In the genomic region with DNA sequence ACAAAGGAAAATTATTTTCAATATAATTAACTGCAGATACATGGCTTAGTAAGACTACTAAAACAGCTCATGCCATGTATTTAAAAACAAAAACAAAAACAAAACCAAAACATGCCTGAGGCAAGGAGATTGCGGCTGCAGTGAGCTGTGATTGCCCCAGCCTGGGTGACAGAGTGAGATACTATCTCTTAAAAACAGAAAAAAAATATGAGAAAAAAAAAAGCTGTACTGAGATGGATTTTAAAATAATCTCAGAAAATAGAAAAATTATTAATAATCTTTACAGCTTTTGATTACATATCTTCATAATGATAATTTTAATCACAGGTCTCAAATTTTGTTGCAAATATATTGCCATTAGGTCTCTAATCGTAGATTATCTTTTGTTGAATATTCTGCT, we compare ENCODE assay signal across 1 cellular context.
TF ChIP-seq lines count a peak whose summit lies in the region.

No MANE protein-coding gene starts in this region.

TF ChIP-seq in IMR-90, 13 proteins besides CTCF, POLR2A, EP300 and RAD21 (continued from another document):
- TF ChIP-seq CHD1 (IDR thresholded peaks at IDR 0.05; ENCODE audit: low read depth, low read length): no peak
- TF ChIP-seq, protein P1, sequence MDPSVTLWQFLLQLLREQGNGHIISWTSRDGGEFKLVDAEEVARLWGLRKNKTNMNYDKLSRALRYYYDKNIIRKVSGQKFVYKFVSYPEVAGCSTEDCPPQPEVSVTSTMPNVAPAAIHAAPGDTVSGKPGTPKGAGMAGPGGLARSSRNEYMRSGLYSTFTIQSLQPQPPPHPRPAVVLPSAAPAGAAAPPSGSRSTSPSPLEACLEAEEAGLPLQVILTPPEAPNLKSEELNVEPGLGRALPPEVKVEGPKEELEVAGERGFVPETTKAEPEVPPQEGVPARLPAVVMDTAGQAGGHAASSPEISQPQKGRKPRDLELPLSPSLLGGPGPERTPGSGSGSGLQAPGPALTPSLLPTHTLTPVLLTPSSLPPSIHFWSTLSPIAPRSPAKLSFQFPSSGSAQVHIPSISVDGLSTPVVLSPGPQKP (IDR thresholded peaks at IDR 0.05; ENCODE audit: borderline replicate concordance, low read depth, low read length): no peak
- TF ChIP-seq RFX5 (IDR thresholded peaks at IDR 0.05; ENCODE audit: low read depth, low read length): no peak
- no peak for TF ChIP-seq BHLHE40 (IDR thresholded peaks at IDR 0.05; ENCODE audit: low read depth, low read length)
- TF ChIP-seq MAFK (IDR thresholded peaks at IDR 0.05; ENCODE audit: low read depth, low read length): no peak
- TF ChIP-seq NFE2L2 (IDR thresholded peaks at IDR 0.05; ENCODE audit: low read depth, low read length): no peak
- TF ChIP-seq RCOR1 (IDR thresholded peaks at IDR 0.05; ENCODE audit: insufficient replicate concordance, low read length): no peak
- TF ChIP-seq, protein P2, sequence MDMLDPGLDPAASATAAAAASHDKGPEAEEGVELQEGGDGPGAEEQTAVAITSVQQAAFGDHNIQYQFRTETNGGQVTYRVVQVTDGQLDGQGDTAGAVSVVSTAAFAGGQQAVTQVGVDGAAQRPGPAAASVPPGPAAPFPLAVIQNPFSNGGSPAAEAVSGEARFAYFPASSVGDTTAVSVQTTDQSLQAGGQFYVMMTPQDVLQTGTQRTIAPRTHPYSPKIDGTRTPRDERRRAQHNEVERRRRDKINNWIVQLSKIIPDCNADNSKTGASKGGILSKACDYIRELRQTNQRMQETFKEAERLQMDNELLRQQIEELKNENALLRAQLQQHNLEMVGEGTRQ (IDR thresholded peaks at IDR 0.05; ENCODE audit: low read depth, low read length): no peak
